In genomic region chr16:66521227-66521626, GRCh38 we compare ENCODE assay signal across 1 cellular context.
TF ChIP-seq lines count a peak whose summit lies in the region.

No MANE protein-coding gene starts in this region.

TF ChIP-seq in endothelial cell of umbilical vein, 7 proteins besides CTCF, POLR2A, EP300 and RAD21:
- TF ChIP-seq JUN (IDR thresholded peaks at IDR 0.05; ENCODE audit: borderline replicate concordance, insufficient read depth, insufficient read length, low read depth) (no peak), MAX (IDR thresholded peaks at IDR 0.05; ENCODE audit: insufficient read depth, insufficient read length) (no peak), EZH2 (IDR thresholded peaks at IDR 0.05; ENCODE audit: borderline replicate concordance, low read depth, low read length, severe bottlenecking) (no peak), FOS (IDR thresholded peaks at IDR 0.05; ENCODE audit: borderline replicate concordance, insufficient read depth, low read length) (no peak), GATA2 (IDR thresholded peaks at IDR 0.05; ENCODE audit: insufficient read depth, insufficient read length, low read depth, low read length) (no peak), MYC (IDR thresholded peaks at IDR 0.05; ENCODE audit: low read depth, low read length) (no peak), POLR2AphosphoS5 (IDR thresholded peaks at IDR 0.05; ENCODE audit: insufficient read depth, low read depth, low read length) (no peak)
